8 cellular contexts compared by ENCODE assay signal in the genomic region with DNA sequence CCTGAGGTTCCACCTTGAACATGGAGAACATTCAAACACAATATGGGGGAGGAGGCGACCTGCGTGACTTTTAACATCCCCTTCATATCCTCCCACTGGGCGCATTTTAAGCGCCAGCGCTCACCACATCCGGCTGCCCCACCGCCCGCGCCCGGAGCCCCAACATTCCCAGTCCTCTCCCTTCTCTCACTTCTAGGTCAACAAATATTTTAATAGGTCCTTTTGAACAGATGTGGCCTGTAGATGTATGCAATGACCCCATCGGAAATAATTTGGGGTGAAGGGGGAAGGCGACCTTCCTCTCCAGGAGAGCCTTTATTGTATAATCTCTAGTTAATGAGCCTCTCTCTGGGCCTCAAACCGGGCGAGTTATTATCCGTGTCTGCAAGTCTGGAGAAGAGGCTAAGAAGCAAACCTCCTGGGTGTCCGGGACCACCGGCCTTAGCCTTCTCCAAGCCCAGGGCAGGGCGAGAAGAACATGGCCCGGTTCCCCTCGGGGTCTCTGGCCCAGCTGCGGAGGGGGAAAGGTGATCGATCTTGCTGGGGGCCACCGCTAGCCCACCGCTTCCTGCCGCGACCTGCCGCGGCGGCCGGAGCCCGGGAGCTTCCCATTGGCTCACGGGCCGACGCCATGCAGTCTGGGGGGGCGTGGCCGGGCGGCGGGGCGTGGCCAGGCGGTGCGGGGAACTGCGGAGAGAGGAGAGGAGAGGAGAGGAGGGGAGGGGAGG.
A peak's percentile ranks its signal among the peaks of the same experiment; 100 is the strongest.
DNase-seq lines count a peak whose midpoint lies in the region; ATAC-seq and TF ChIP-seq lines count a peak whose summit lies in the region.

No MANE protein-coding gene starts in this region.

- peaks cover 14% of the 10 kb centered on the region for H3K4me1 Mint-ChIP-seq in activated naive CD8-positive, alpha-beta T cell treated with anti-CD3 and anti-CD28 coated beads, Interleukin-2, amount 50 U/mL, for 24 hours

- H3K9me3 Mint-ChIP-seq in activated naive CD8-positive, alpha-beta T cell treated with anti-CD3 and anti-CD28 coated beads, Interleukin-2, amount 50 U/mL, for 24 hours: no peaks in the 10 kb centered on the region

- H3K36me3 Mint-ChIP-seq in activated naive CD8-positive, alpha-beta T cell treated with anti-CD3 and anti-CD28 coated beads, Interleukin-2, amount 50 U/mL, for 24 hours (ENCODE audit: low read depth): no peaks in the 10 kb centered on the region

- H3K4me3 ChIP-seq in GM06990 (replicated peaks; ENCODE audit: low read depth, low read length): peak overlapping the region; percentile 60
- peak overlapping the region; percentile 72 for H3K4me3 ChIP-seq in SJSA1
- H3K4me3 ChIP-seq in upper lobe of left lung: peak overlapping the region in 3 of 4 donors; percentile 43 to 56 (median 52)

- intact Hi-C loops in cardiac septum (cut with DNase I): loop anchor here (5.0 kb wide), 1 partner anchor 141 kb away; no protein-coding TSS in a partner anchor
- intact Hi-C loops in posterior cingulate gyrus (cut with DNase I): no loop called here

- H3K9me3 ChIP-seq in SJSA1 (replicated peaks): peaks cover 7% of the 10 kb centered on the region
- no peaks in the 10 kb centered on the region for H3K9me3 ChIP-seq in upper lobe of left lung

- H3K4me3 Mint-ChIP-seq in activated naive CD8-positive, alpha-beta T cell treated with anti-CD3 and anti-CD28 coated beads, Interleukin-2, amount 50 U/mL, for 24 hours: peak overlapping the region; percentile 63

- peak overlapping the region; percentile 14 for H3K27ac Mint-ChIP-seq in activated naive CD8-positive, alpha-beta T cell treated with anti-CD3 and anti-CD28 coated beads, Interleukin-2, amount 50 U/mL, for 24 hours

- 16 to 23% methylated on average over 18 to 34 of the region's 42 CpGs for WGBS in upper lobe of left lung, 2 donors

- H3K27ac ChIP-seq in SJSA1 (peak overlapping the region; percentile 90), upper lobe of left lung (no peak overlapping the region)

- H3K27me3 Mint-ChIP-seq in activated naive CD8-positive, alpha-beta T cell treated with anti-CD3 and anti-CD28 coated beads, Interleukin-2, amount 50 U/mL, for 24 hours: peaks cover 34% of the 10 kb centered on the region

- H3K4me1 ChIP-seq in SJSA1 (replicated peaks): peaks cover 45% of the 10 kb centered on the region
- peaks cover 10 to 18% (median 16%) of the 10 kb centered on the region in 4 donors for H3K4me1 ChIP-seq in upper lobe of left lung

- TF ChIP-seq CTCF in GM06990 (IDR thresholded peaks at IDR 0.05; ENCODE audit: insufficient read depth, low read length, poor library complexity, severe bottlenecking) (no peak), upper lobe of left lung (IDR thresholded peaks at IDR 0.05) (no peak)

- TF ChIP-seq EP300 in upper lobe of left lung (IDR thresholded peaks at IDR 0.05): no peak

- H3K27me3 ChIP-seq in GM06990 (replicated peaks; ENCODE audit: control insufficient read depth, insufficient read depth, low read length) (no peaks in the 10 kb centered on the region; the same call in 1 of the 2 replicates), SJSA1 (replicated peaks) (no peaks in the 10 kb centered on the region), upper lobe of left lung (peaks cover 0 to 13% (median 10%) of the 10 kb centered on the region in 4 donors)

- peak; percentile 77 for ATAC-seq in HG02973 (IDR thresholded peaks at IDR 0.05; ENCODE audit: unreplicated experiment)
- ATAC-seq in activated naive CD8-positive, alpha-beta T cell treated with anti-CD3 and anti-CD28 coated beads, Interleukin-2, amount 50 U/mL, for 24 hours: peak; percentile 76
- peak in 1 of 2 donors; percentile 94 for ATAC-seq in upper lobe of left lung (ENCODE audit: low FRiP score in 2 of 2)

- DNase-seq in GM06990 (ENCODE audit: extremely low read depth, insufficient read length) (peak; percentile 68), SJSA1 (ENCODE audit: low read depth in 1 of 2, low spot score in 2 of 2) (peak; percentile 100), cardiac septum (ENCODE audit: low spot score) (peak; percentile 90), posterior cingulate gyrus (peak in 9 of 10 donors; percentile 29 to 93 (median 60)), upper lobe of left lung (peak in 1 of 2 donors; percentile 95), NCI-H2196 treated with DMSO at 0.1 percent for 48 hours (lab: John Stamatoyannopoulos, UW; ENCODE audit: unreplicated experiment) (no peak)
- peak; percentile 78 for DNase-seq in activated naive CD8-positive, alpha-beta T cell treated with anti-CD3 and anti-CD28 coated beads, Interleukin-2, amount 50 U/mL, for 24 hours

- no peak for TF ChIP-seq POLR2A in upper lobe of left lung (IDR thresholded peaks at IDR 0.05)

- H3K36me3 ChIP-seq in GM06990 (ENCODE audit: control insufficient read depth, insufficient read depth, low read length) (no peaks in the 10 kb centered on the region), SJSA1 (peaks cover 45% of the 10 kb centered on the region), upper lobe of left lung (no peaks in the 10 kb centered on the region)
